ENCODE assay signal across 19 cellular contexts in the genomic region with DNA sequence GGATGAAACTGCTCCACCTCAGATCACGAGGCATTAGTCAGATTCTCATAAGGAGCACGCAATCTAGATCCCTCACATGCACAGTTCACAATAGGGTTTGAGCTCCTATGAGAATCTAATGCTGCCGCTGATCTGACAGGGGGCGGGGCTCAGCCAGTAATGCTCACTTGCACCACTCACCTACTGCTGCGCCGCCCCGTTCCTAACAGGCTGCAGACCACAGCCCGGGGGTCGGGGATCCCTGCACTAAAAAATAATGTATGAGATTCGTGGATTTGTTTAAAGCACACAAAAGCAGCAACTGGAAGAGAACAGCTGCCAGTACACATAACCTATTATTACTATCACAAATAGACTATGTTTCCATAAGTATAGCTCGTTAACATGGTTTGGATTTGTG.
"Had no signal": no experiment of that assay in that cellular context is flagged by ENCODE, and none has a peak within 500 bp of the region (broad histone marks: within the 10 kb centered on the region; RNA-seq: fewer than 3 reads in every experiment).

No MANE protein-coding gene starts in this region.

- H3K27ac Mint-ChIP-seq: IgD-negative memory B cell had no signal

- DNase-seq: Kasumi-1, MM.1S, NCI-H1092 treated with DMSO at 0.1 percent for 48 hours, NCI-H1436, NCI-H187, NCI-H2029, NCI-H2081 treated with DMSO at 0.1 percent for 48 hours, NCI-H2171, NCI-H524, NCI-H526 treated with DMSO at 0.1 percent for 48 hours, NCI-H82, RPMI8226, SHP77, SK-N-SH, SW 1271 had no signal

- H3K9me3 Mint-ChIP-seq: IgD-negative memory B cell had no signal

- H3K4me3 Mint-ChIP-seq: IgD-negative memory B cell had no signal

- ATAC-seq: K562 had no signal

- H3K4me1 Mint-ChIP-seq: IgD-negative memory B cell had no signal

- H3K9me3 ChIP-seq: SK-N-SH had no signal

- H3K4me3 ChIP-seq: K562 had no signal

- H3K27ac ChIP-seq: HL-60, KMS-11 had no signal

- H3K27me3 Mint-ChIP-seq: IgD-negative memory B cell had no signal
